ENCODE assay signal across 30 cellular contexts in the genomic region with DNA sequence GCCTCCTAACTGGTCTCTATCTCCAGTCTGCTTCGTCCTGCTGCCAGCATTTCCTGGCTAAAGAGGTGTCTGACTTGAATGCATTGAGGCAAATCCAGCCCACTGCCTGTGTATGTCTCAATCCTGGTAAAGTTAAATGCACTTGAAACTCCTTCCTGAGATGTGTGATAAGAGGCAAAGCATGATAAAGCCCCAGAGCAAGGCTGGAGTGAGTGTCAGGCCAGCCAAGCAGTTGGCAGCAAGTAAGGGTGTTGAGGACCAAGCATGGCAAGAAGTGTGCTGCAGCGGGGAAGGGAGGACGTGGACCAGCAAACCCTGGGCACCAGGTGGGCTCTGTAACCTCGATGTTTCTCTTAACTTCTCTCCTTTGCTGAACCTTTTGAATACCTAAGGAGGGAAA. TPM values are rescaled to one million over a fixed set of nuclear protein-coding genes. Genes with fewer than 3 reads are reported as not detected.
"Had no signal": no experiment of that assay in that cellular context is flagged by ENCODE, and none has a peak within 500 bp of the region (broad histone marks: within the 10 kb centered on the region; RNA-seq: fewer than 3 reads in every experiment).

No MANE protein-coding gene starts in this region.

- H3K4me1 ChIP-seq: adrenal gland, body of pancreas, foreskin keratinocyte, gastrocnemius medialis had no signal

- H3K27ac ChIP-seq: adrenal gland, body of pancreas, foreskin keratinocyte, gastrocnemius medialis had no signal

- H3K9me3 Mint-ChIP-seq: activated CD4-positive, alpha-beta T cell treated with anti-CD3 and anti-CD28 coated beads, Interleukin-2, amount 10 ng/mL, durations not matched to agents 7 days and 5 days; activated CD8-positive, alpha-beta T cell treated with anti-CD3 and anti-CD28 coated beads for 36 hours; activated naive CD4-positive, alpha-beta T cell treated with anti-CD3 and anti-CD28 coated beads for 36 hours; activated naive CD4-positive, alpha-beta T cell treated with anti-CD3 and anti-CD28 coated beads, Interleukin-2, amount 50 U/mL, for 24 hours; activated naive CD8-positive, alpha-beta T cell treated with anti-CD3 and anti-CD28 coated beads for 36 hours; activated naive CD8-positive, alpha-beta T cell treated with anti-CD3 and anti-CD28 coated beads, Interleukin-2, amount 50 U/mL, for 24 hours; activated T-cell treated with anti-CD3 and anti-CD28 coated beads, Interleukin-2, amount 50 U/mL, for 4 hours; activated T-helper 1 cell treated with anti-CD3 and anti-CD28 coated beads, Interleukin-12 subunit alpha, Interleukin-12 subunit beta, Interleukin-2, Interleukin-4 antibody, amounts not matched to agents 30 ng/mL and 10 ng/mL and 1 ng/mL, durations not matched to agents 14 hours and 24 hours and 36 hours; activated T-helper 2 cell treated with anti-CD3 and anti-CD28 coated beads, Interferon-gamma antibody, Interleukin-2, Interleukin-4, amounts not matched to agents 10 μg/mL and 5 μg/mL and 100 μg/mL, durations not matched to agents 14 hours and 24 hours and 36 hours had no signal

- H3K9me3 ChIP-seq: adrenal gland, body of pancreas, gastrocnemius medialis had no signal

- H3K4me1 Mint-ChIP-seq: activated CD4-positive, alpha-beta T cell treated with anti-CD3 and anti-CD28 coated beads, Interleukin-2, amount 10 ng/mL, durations not matched to agents 7 days and 5 days; activated naive CD4-positive, alpha-beta T cell treated with anti-CD3 and anti-CD28 coated beads, Interleukin-2, amount 50 U/mL, for 24 hours; activated naive CD8-positive, alpha-beta T cell treated with anti-CD3 and anti-CD28 coated beads for 36 hours; activated naive CD8-positive, alpha-beta T cell treated with anti-CD3 and anti-CD28 coated beads, Interleukin-2, amount 50 U/mL, for 24 hours had no signal

- H3K27ac Mint-ChIP-seq: activated CD4-positive, alpha-beta T cell treated with anti-CD3 and anti-CD28 coated beads, Interleukin-2, amount 10 ng/mL, durations not matched to agents 7 days and 5 days; activated CD8-positive, alpha-beta T cell treated with anti-CD3 and anti-CD28 coated beads for 36 hours; activated naive CD4-positive, alpha-beta T cell treated with anti-CD3 and anti-CD28 coated beads for 36 hours; activated naive CD4-positive, alpha-beta T cell treated with anti-CD3 and anti-CD28 coated beads, Interleukin-2, amount 50 U/mL, for 24 hours; activated naive CD8-positive, alpha-beta T cell treated with anti-CD3 and anti-CD28 coated beads for 36 hours; activated naive CD8-positive, alpha-beta T cell treated with anti-CD3 and anti-CD28 coated beads, Interleukin-2, amount 50 U/mL, for 24 hours; activated T-helper 1 cell treated with anti-CD3 and anti-CD28 coated beads, Interleukin-12 subunit alpha, Interleukin-12 subunit beta, Interleukin-2, Interleukin-4 antibody, amounts not matched to agents 30 ng/mL and 10 ng/mL and 1 ng/mL, durations not matched to agents 14 hours and 24 hours and 36 hours; activated T-helper 2 cell treated with anti-CD3 and anti-CD28 coated beads, Interferon-gamma antibody, Interleukin-2, Interleukin-4, amounts not matched to agents 10 μg/mL and 5 μg/mL and 100 μg/mL, durations not matched to agents 14 hours and 24 hours and 36 hours had no signal

- H3K27me3 ChIP-seq: body of pancreas, foreskin keratinocyte, gastrocnemius medialis had no signal

- H3K36me3 ChIP-seq: adrenal gland, gastrocnemius medialis had no signal

- H3K4me3 Mint-ChIP-seq: activated CD4-positive, alpha-beta T cell treated with anti-CD3 and anti-CD28 coated beads, Interleukin-2, amount 10 ng/mL, durations not matched to agents 7 days and 5 days; activated CD8-positive, alpha-beta T cell treated with anti-CD3 and anti-CD28 coated beads for 36 hours; activated naive CD4-positive, alpha-beta T cell treated with anti-CD3 and anti-CD28 coated beads for 36 hours; activated naive CD4-positive, alpha-beta T cell treated with anti-CD3 and anti-CD28 coated beads, Interleukin-2, amount 50 U/mL, for 24 hours; activated naive CD8-positive, alpha-beta T cell treated with anti-CD3 and anti-CD28 coated beads for 36 hours; activated naive CD8-positive, alpha-beta T cell treated with anti-CD3 and anti-CD28 coated beads, Interleukin-2, amount 50 U/mL, for 24 hours; activated T-cell treated with anti-CD3 and anti-CD28 coated beads, Interleukin-2, amount 50 U/mL, for 4 hours; activated T-helper 1 cell treated with anti-CD3 and anti-CD28 coated beads, Interleukin-12 subunit alpha, Interleukin-12 subunit beta, Interleukin-2, Interleukin-4 antibody, amounts not matched to agents 30 ng/mL and 10 ng/mL and 1 ng/mL, durations not matched to agents 14 hours and 24 hours and 36 hours had no signal

- H3K36me3 Mint-ChIP-seq: activated naive CD4-positive, alpha-beta T cell treated with anti-CD3 and anti-CD28 coated beads, Interleukin-2, amount 50 U/mL, for 24 hours; activated naive CD8-positive, alpha-beta T cell treated with anti-CD3 and anti-CD28 coated beads for 36 hours had no signal

- H3K27me3 Mint-ChIP-seq: activated CD8-positive, alpha-beta T cell treated with anti-CD3 and anti-CD28 coated beads for 36 hours; activated naive CD8-positive, alpha-beta T cell treated with anti-CD3 and anti-CD28 coated beads for 36 hours; activated naive CD8-positive, alpha-beta T cell treated with anti-CD3 and anti-CD28 coated beads, Interleukin-2, amount 50 U/mL, for 24 hours had no signal

- DNase-seq: activated CD4-positive, alpha-beta T cell treated with anti-CD3 and anti-CD28 coated beads for 1 hour; activated CD4-positive, alpha-beta T cell treated with anti-CD3 and anti-CD28 coated beads for 4 hours; activated CD4-positive, alpha-beta T cell treated with anti-CD3 and anti-CD28 coated beads, Interleukin-2, amount 10 ng/mL, durations not matched to agents 7 days and 5 days; activated CD4-positive, alpha-beta T cell treated with anti-CD3 and anti-CD28 coated beads, Interleukin-2, amount 50 U/mL, for 48 hours; activated CD8-positive, alpha-beta memory T cell treated with anti-CD3 and anti-CD28 coated beads for 24 hours; activated CD8-positive, alpha-beta T cell treated with anti-CD3 and anti-CD28 coated beads for 36 hours; activated effector memory CD4-positive, alpha-beta T cell treated with anti-CD3 and anti-CD28 coated beads, Interleukin-2, amount 50 U/mL, for 16 hours; activated naive CD4-positive, alpha-beta T cell treated with anti-CD3 and anti-CD28 coated beads for 36 hours; activated naive CD8-positive, alpha-beta T cell treated with anti-CD3 and anti-CD28 coated beads for 36 hours; activated naive CD8-positive, alpha-beta T cell treated with anti-CD3 and anti-CD28 coated beads, Interleukin-2, amount 50 U/mL, for 24 hours; activated T-cell treated with anti-CD3 and anti-CD28 coated beads, Interleukin-2, amount 50 U/mL, for 4 hours; adrenal gland; amygdala; aorta; body of pancreas; caudate nucleus; cortex of kidney; dermis blood vessel endothelial cell; effector CD8-positive, alpha-beta T cell; foreskin keratinocyte; gastrocnemius medialis; glutamatergic neuron; T-helper 2 cell had no signal

- H3K4me3 ChIP-seq: adrenal gland, body of pancreas, gastrocnemius medialis had no signal

- ATAC-seq: activated CD8-positive, alpha-beta T cell treated with anti-CD3 and anti-CD28 coated beads for 36 hours; activated naive CD8-positive, alpha-beta T cell treated with anti-CD3 and anti-CD28 coated beads, Interleukin-2, amount 50 U/mL, for 24 hours; activated T-cell treated with anti-CD3 and anti-CD28 coated beads, Interleukin-2, amount 50 U/mL, for 4 hours; body of pancreas; esophagus mucosa; foreskin keratinocyte; gastrocnemius medialis had no signal

RNA-seq across cellular contexts. Expression of a gene that starts 29.1 kb away (rescaled TPM):
- total RNA-seq: activated CD4-positive, alpha-beta T cell treated with anti-CD3 and anti-CD28 coated beads, Interleukin-2, amount 10 ng/mL, durations not matched to agents 7 days and 5 days; activated CD8-positive, alpha-beta T cell treated with anti-CD3 and anti-CD28 coated beads for 36 hours; activated naive CD4-positive, alpha-beta T cell treated with anti-CD3 and anti-CD28 coated beads for 36 hours; activated naive CD8-positive, alpha-beta T cell treated with anti-CD3 and anti-CD28 coated beads for 36 hours; activated T-cell treated with anti-CD3 and anti-CD28 coated beads, Interleukin-2, amount 50 U/mL, for 4 hours; activated T-helper 1 cell treated with anti-CD3 and anti-CD28 coated beads, Interleukin-12 subunit alpha, Interleukin-12 subunit beta, Interleukin-2, Interleukin-4 antibody, amounts not matched to agents 30 ng/mL and 10 ng/mL and 1 ng/mL, durations not matched to agents 14 hours and 24 hours and 36 hours; activated T-helper 2 cell treated with anti-CD3 and anti-CD28 coated beads, Interferon-gamma antibody, Interleukin-2, Interleukin-4, amounts not matched to agents 10 μg/mL and 5 μg/mL and 100 μg/mL, durations not matched to agents 14 hours and 24 hours and 36 hours; adrenal gland; aorta; body of pancreas; chondrocyte; dermis blood vessel endothelial cell; epithelial cell of proximal tubule; esophagus mucosa; foreskin keratinocyte; gastrocnemius medialis; T-helper 1 cell treated with Interleukin-12 subunit alpha and Interleukin-12 subunit beta and Interleukin-4 antibody, amounts not matched to agents 30 ng/mL and 1 ng/mL, for 36 hours had no signal
- polyA plus RNA-seq: adrenal gland, aorta, foreskin keratinocyte had no signal
